In genomic region chr4:39062094-39062493, GRCh38 we compare ENCODE assay signal across 8 cellular contexts. TPM values are rescaled to one million over a fixed set of nuclear protein-coding genes. Genes with fewer than 3 reads are reported as not detected.
DNase-seq lines count a peak whose midpoint lies in the region; ATAC-seq, FAIRE-seq and TF ChIP-seq lines count a peak whose summit lies in the region.

A gene with protein sequence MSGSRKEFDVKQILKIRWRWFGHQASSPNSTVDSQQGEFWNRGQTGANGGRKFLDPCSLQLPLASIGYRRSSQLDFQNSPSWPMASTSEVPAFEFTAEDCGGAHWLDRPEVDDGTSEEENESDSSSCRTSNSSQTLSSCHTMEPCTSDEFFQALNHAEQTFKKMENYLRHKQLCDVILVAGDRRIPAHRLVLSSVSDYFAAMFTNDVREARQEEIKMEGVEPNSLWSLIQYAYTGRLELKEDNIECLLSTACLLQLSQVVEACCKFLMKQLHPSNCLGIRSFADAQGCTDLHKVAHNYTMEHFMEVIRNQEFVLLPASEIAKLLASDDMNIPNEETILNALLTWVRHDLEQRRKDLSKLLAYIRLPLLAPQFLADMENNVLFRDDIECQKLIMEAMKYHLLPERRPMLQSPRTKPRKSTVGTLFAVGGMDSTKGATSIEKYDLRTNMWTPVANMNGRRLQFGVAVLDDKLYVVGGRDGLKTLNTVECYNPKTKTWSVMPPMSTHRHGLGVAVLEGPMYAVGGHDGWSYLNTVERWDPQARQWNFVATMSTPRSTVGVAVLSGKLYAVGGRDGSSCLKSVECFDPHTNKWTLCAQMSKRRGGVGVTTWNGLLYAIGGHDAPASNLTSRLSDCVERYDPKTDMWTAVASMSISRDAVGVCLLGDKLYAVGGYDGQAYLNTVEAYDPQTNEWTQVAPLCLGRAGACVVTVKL (plus strand): TSS chr4:39062232. CDS start chr4:39062653, 421 bp downstream.

- H3K27me3 Mint-ChIP-seq in H9 (ENCODE audit: low read depth) = no peaks in the 10 kb centered on the region
- no peaks in the 10 kb centered on the region for H3K27me3 Mint-ChIP-seq in astrocyte (ENCODE audit: low read depth, unreplicated experiment)

- peak within 1 kb of the TSS in 1 of 3 experiments; percentile 91; a peak in 4 of 7 replicates for H3K27ac Mint-ChIP-seq in H9
- H3K27ac Mint-ChIP-seq in astrocyte (ENCODE audit: unreplicated experiment) = no peak within 1 kb of the TSS

- H3K9ac ChIP-seq in H9 (ENCODE audit: extremely low read depth, insufficient read length, low read length) (no peak within 1 kb of the TSS), astrocyte (ENCODE audit: low read length) (no peak within 1 kb of the TSS), iPS-20b (ENCODE audit: low read depth, low read length) (no peak within 1 kb of the TSS), skeletal muscle tissue (ENCODE audit: low read depth in 1 of 3, low read length in 3 of 3) (no peak within 1 kb of the TSS)

- H3K27ac ChIP-seq in H9 (ENCODE audit: insufficient read length, low read depth, low read length) (no peak within 1 kb of the TSS), astrocyte (ENCODE audit: low read depth, low read length) (no peak within 1 kb of the TSS), iPS-20b (ENCODE audit: low read length) (no peak within 1 kb of the TSS), skeletal muscle tissue (ENCODE audit: low read depth, low read length) (no peak within 1 kb of the TSS)

- H3K36me3 ChIP-seq in astrocyte (ENCODE audit: insufficient read depth, low read length) (no peaks in the 10 kb centered on the region), iPS-20b (ENCODE audit: insufficient read depth, low read depth, low read length) (no peaks in the 10 kb centered on the region), skeletal muscle tissue (ENCODE audit: control insufficient read depth in 3 of 3, insufficient read depth in 3 of 3, low read length in 3 of 3) (no peaks in the 10 kb centered on the region)

- no peak within 1 kb of the TSS for H3K4ac ChIP-seq in H9 (ENCODE audit: low read depth, low read length)

- H2BK12ac ChIP-seq in H9 (ENCODE audit: insufficient read length, low read depth, low read length) = no peak within 1 kb of the TSS

- H3K56ac ChIP-seq in H9 (ENCODE audit: insufficient read length, low read depth, low read length) = no peak within 1 kb of the TSS

- no peak within 1 kb of the TSS for H2AK5ac ChIP-seq in H9 (ENCODE audit: insufficient read length, low read length)

- H2BK15ac ChIP-seq in H9 (ENCODE audit: low read depth, low read length) = no peak within 1 kb of the TSS

- H3K18ac ChIP-seq in H9 (ENCODE audit: insufficient read length, low read depth, low read length) = no peak within 1 kb of the TSS

- no peaks in the 10 kb centered on the region for H3K9me3 Mint-ChIP-seq in H9
- H3K9me3 Mint-ChIP-seq in astrocyte (ENCODE audit: unreplicated experiment) = no peaks in the 10 kb centered on the region

- no peak within 1 kb of the TSS for H2BK20ac ChIP-seq in H9 (ENCODE audit: low read depth, low read length, poor library complexity, severe bottlenecking)

- no peak within 1 kb of the TSS for H3K14ac ChIP-seq in H9 (ENCODE audit: insufficient read depth, low read length)

- no peak for DNase-seq in H9
- peak; percentile 26 for DNase-seq in astrocyte (ENCODE audit: low read depth)
- DNase-seq in NK-92 (lab: John Stamatoyannopoulos, UW; ENCODE audit: unreplicated experiment) = no peak
- DNase-seq in NOMO-1 (lab: John Stamatoyannopoulos, UW; ENCODE audit: unreplicated experiment in 2 of 2) = no peak
- DNase-seq in NCI-H524 treated with DMSO at 0.1 percent for 48 hours (lab: John Stamatoyannopoulos, UW) = no peak

- TF ChIP-seq CTCF in H9 (conservative IDR thresholded peaks at IDR 0.05) (no peak), astrocyte (IDR thresholded peaks at IDR 0.05; ENCODE audit: insufficient read depth, low read depth, low read length) (no peak)

- H3K79me2 ChIP-seq in H9 (ENCODE audit: insufficient read depth, low read length) (0 out of 2 replicates have a peak, but pooled peaks cover 2% of the 10 kb centered on the region), astrocyte (ENCODE audit: insufficient read depth, low read length) (peaks cover 95% of the 10 kb centered on the region)

- no peaks in the 10 kb centered on the region for H3K9me3 ChIP-seq in H9 (ENCODE audit: control insufficient read depth, low read depth, low read length)
- no peaks in the 10 kb centered on the region for H3K9me3 ChIP-seq in astrocyte (ENCODE audit: insufficient read depth, low read depth, low read length)
- H3K9me3 ChIP-seq in iPS-20b (ENCODE audit: insufficient read depth, low read depth, low read length) = no peaks in the 10 kb centered on the region
- H3K9me3 ChIP-seq in skeletal muscle tissue (ENCODE audit: control insufficient read depth in 3 of 3, low read length in 3 of 3) = no peaks in the 10 kb centered on the region

- H3K23me2 ChIP-seq in H9 (ENCODE audit: insufficient read length, low read depth, low read length, poor library complexity, severe bottlenecking) = no peaks in the 10 kb centered on the region

- H4K20me1 ChIP-seq in H9 (ENCODE audit: control insufficient read depth, insufficient read depth, insufficient read length) = no peaks in the 10 kb centered on the region
- peaks cover 27% of the 10 kb centered on the region for H4K20me1 ChIP-seq in astrocyte (ENCODE audit: insufficient read depth, low read length)

- H3K4me2 ChIP-seq in H9 (ENCODE audit: insufficient read depth, insufficient read length, low read length) = peak within 1 kb of the TSS; percentile 37
- H3K4me2 ChIP-seq in astrocyte (ENCODE audit: low read length) = peak within 1 kb of the TSS; percentile 51

- no peak within 1 kb of the TSS for H2BK120ac ChIP-seq in H9 (ENCODE audit: low read depth, low read length, poor library complexity, severe bottlenecking)

- ATAC-seq in HG02973 (IDR thresholded peaks at IDR 0.05; ENCODE audit: unreplicated experiment) = no peak

- no peaks in the 10 kb centered on the region for H3K79me1 ChIP-seq in H9 (ENCODE audit: insufficient read depth, low read depth, low read length, poor library complexity, severe bottlenecking)

- WGBS in H9 (ENCODE audit: extremely low coverage, insufficient read length, low lambda C conversion rate) = no CpG with 5 or more reads among the region's 4 CpGs

- no peak within 1 kb of the TSS for H3K23ac ChIP-seq in H9 (ENCODE audit: insufficient read length, low read depth, low read length)

- H2BK5ac ChIP-seq in H9 (ENCODE audit: insufficient read length, low read length) = no peak within 1 kb of the TSS

- no peak within 1 kb of the TSS for H4K8ac ChIP-seq in H9 (replicated peaks; ENCODE audit: insufficient read length, low read depth, low read length)

- no peak within 1 kb of the TSS for H4K5ac ChIP-seq in H9 (ENCODE audit: insufficient read length, low read depth, low read length)

- H3K4me1 ChIP-seq in H9 (ENCODE audit: insufficient read depth, low read length) (peaks cover 7% of the 10 kb centered on the region; the same call in 1 of the 2 replicates), astrocyte (ENCODE audit: insufficient read depth, low read length) (peaks cover 10% of the 10 kb centered on the region), iPS-20b (ENCODE audit: insufficient read depth, low read length) (peaks cover 15% of the 10 kb centered on the region), skeletal muscle tissue (ENCODE audit: control insufficient read depth in 3 of 3, insufficient read depth in 3 of 3, low read length in 3 of 3) (no peaks in the 10 kb centered on the region)

- peaks cover 26 to 28% of the 10 kb centered on the region in 2 experiments for H3K4me1 Mint-ChIP-seq in H9
- H3K4me1 Mint-ChIP-seq in astrocyte (ENCODE audit: low read depth, unreplicated experiment) = peaks cover 13% of the 10 kb centered on the region

- H2AFZ ChIP-seq in H9 (ENCODE audit: low read length) = no peak within 1 kb of the TSS
- peak within 1 kb of the TSS; percentile 14 for H2AFZ ChIP-seq in astrocyte (ENCODE audit: low read depth, low read length)

- H3K27me3 ChIP-seq in H9 (ENCODE audit: insufficient read depth, low read length) = no peaks in the 10 kb centered on the region
- H3K27me3 ChIP-seq in astrocyte (ENCODE audit: insufficient read depth, low read length) = no peaks in the 10 kb centered on the region
- H3K27me3 ChIP-seq in iPS-20b (ENCODE audit: insufficient read depth, low read length) = no peaks in the 10 kb centered on the region
- H3K27me3 ChIP-seq in skeletal muscle tissue (ENCODE audit: control insufficient read depth in 3 of 3, insufficient read depth in 3 of 3, low read length in 3 of 3) = no peaks in the 10 kb centered on the region

- H3K36me3 Mint-ChIP-seq in H9 (ENCODE audit: insufficient read depth in 1 of 3, low read depth in 3 of 3) (no peaks in the 10 kb centered on the region), astrocyte (ENCODE audit: low read depth, unreplicated experiment) (no peaks in the 10 kb centered on the region)

- no peak for FAIRE-seq in astrocyte (lab: Jason Lieb, UNC)

- no peak within 1 kb of the TSS for H4K91ac ChIP-seq in H9 (ENCODE audit: insufficient read length, low read depth, low read length)

- peak within 1 kb of the TSS; percentile 21 to 64 for H3K4me3 Mint-ChIP-seq in H9
- H3K4me3 Mint-ChIP-seq in astrocyte (ENCODE audit: unreplicated experiment) = no peak within 1 kb of the TSS

- H3T11ph ChIP-seq in H9 (ENCODE audit: low read length) = no peak within 1 kb of the TSS

- H3K4me3 ChIP-seq in astrocyte (ENCODE audit: insufficient read depth, low read depth, low read length) = no peak within 1 kb of the TSS
- peak within 1 kb of the TSS; percentile 36 for H3K4me3 ChIP-seq in iPS-20b (ENCODE audit: low read length)
- no peak within 1 kb of the TSS for H3K4me3 ChIP-seq in skeletal muscle tissue (ENCODE audit: low read length in 3 of 3)

RNA-seq across cellular contexts. Expression of the gene that starts here (rescaled TPM):
- total RNA-seq in H9 (2021) (16.0 and 16.8 TPM in 2 replicates), astrocyte (67.5 and 70.8 TPM in 2 replicates), skeletal muscle tissue (15.1 TPM)
